ENCODE assay signal across 9 cellular contexts in genomic region chr2:232549655-232550350, GRCh38. TPM values are rescaled to one million over a fixed set of nuclear protein-coding genes. Genes with fewer than 3 reads are reported as not detected.
A peak's percentile ranks its signal among the peaks of the same experiment; 100 is the strongest.
DNase-seq lines count a peak whose midpoint lies in the region; ATAC-seq lines count a peak whose summit lies in the region.
"Had no signal": no experiment of that assay in that cellular context is flagged by ENCODE, and none has a peak within 500 bp of the region (broad histone marks: within the 10 kb centered on the region; RNA-seq: fewer than 3 reads in every experiment).

No MANE protein-coding gene starts in this region.

- peak; percentile 10 for DNase-seq in ELR (ENCODE audit: low read depth)
- peak; percentile 3 for DNase-seq in NCI-H460 (ENCODE audit: extremely low read depth, low read depth)
- no peak for DNase-seq in pons (ENCODE audit: low spot score)
- DNase-seq in NCI-H69 (lab: John Stamatoyannopoulos, UW) = no peak

- peak overlapping the region; percentile 87 for H2AFZ ChIP-seq in neuron (ENCODE audit: low read depth, low read length)

- H3K9ac ChIP-seq in duodenal mucosa (ENCODE audit: low read depth in 1 of 2, low read length in 2 of 2) = peak overlapping the region; percentile 90 to 94

- no peaks in the 10 kb centered on the region for H3K9me3 ChIP-seq in duodenal mucosa (ENCODE audit: control insufficient read depth in 1 of 2, low read length in 2 of 2)
- peaks cover 22% of the 10 kb centered on the region for H3K9me3 ChIP-seq in neuron (ENCODE audit: low read length)

- no peak for ATAC-seq in HG02610 (IDR thresholded peaks at IDR 0.05; ENCODE audit: unreplicated experiment)
- no peak for ATAC-seq in GM21737 (IDR thresholded peaks at IDR 0.05; ENCODE audit: unreplicated experiment)

- H3K36me3 ChIP-seq in duodenal mucosa (ENCODE audit: control insufficient read depth in 1 of 2, insufficient read depth in 2 of 2, low read length in 2 of 2) = peaks cover 5 to 17% of the 10 kb centered on the region in 2 donors
- peaks cover 37% of the 10 kb centered on the region for H3K36me3 ChIP-seq in neuron (ENCODE audit: insufficient read depth, low read length)

- H3K4me3 ChIP-seq in duodenal mucosa (ENCODE audit: low read depth in 1 of 2, low read length in 2 of 2) = peak overlapping the region; percentile 96 to 99
- H3K4me3 ChIP-seq in neuron (ENCODE audit: low read length) = peak overlapping the region; percentile 87

- peak overlapping the region; percentile 94 for H3K27ac ChIP-seq in duodenal mucosa (ENCODE audit: low read depth, low read length)

- H3K4me1 ChIP-seq in duodenal mucosa (ENCODE audit: control insufficient read depth in 1 of 2, insufficient read depth in 2 of 2, low read length in 2 of 2) (peaks cover 17 to 18% of the 10 kb centered on the region in 2 donors), neuron (ENCODE audit: insufficient read depth, low read length) (peaks cover 9% of the 10 kb centered on the region)

- H3K27me3 ChIP-seq in duodenal mucosa (ENCODE audit: control insufficient read depth in 1 of 2, insufficient read depth in 2 of 2, low read length in 2 of 2) (no peaks in the 10 kb centered on the region), neuron (ENCODE audit: insufficient read depth, low read length) (no peaks in the 10 kb centered on the region)

RNA-seq across cellular contexts. Expression of gene TIGD1, which starts 0.6 kb away (rescaled TPM):
- total RNA-seq in NCI-H460 (2014; rRNA removed; shearing (Covaris generic)) = 17.6 and 17.7 TPM in 2 replicates
- polyA plus RNA-seq in NCI-H460 (2014; cell fraction: nucleus; rRNA removed) = 21.8 and 29.7 TPM in 2 replicates

RNA-seq across cellular contexts. Expression of gene EIF4E2, which starts 0.7 kb away (rescaled TPM):
- total RNA-seq in NCI-H460 (2014; rRNA removed; shearing (Covaris generic)) = 59.7 and 67.1 TPM in 2 replicates
- polyA plus RNA-seq in NCI-H460 (2014; cell fraction: nucleus; rRNA removed) = 54.0 and 58.5 TPM in 2 replicates

RNA-seq across cellular contexts. Expression of gene CHRNG, which starts 10.3 kb away (rescaled TPM):
- not detected in 2 replicates for total RNA-seq in NCI-H460 (2014; rRNA removed; shearing (Covaris generic))
- not detected in 2 replicates for polyA plus RNA-seq in NCI-H460 (2014; cell fraction: nucleus; rRNA removed)
- total RNA-seq: T-helper 2 cell treated with Interferon-gamma antibody and Interleukin-4, amounts not matched to agents 100 ng/mL and 5 ng/mL, for 36 hours had no signal

RNA-seq across cellular contexts. Expression of gene CHRND, which starts 23.8 kb away (rescaled TPM):
- total RNA-seq in NCI-H460 (2014; rRNA removed; shearing (Covaris generic)) = 0.05 TPM in 1 of 2 replicates, not detected in the other
- polyA plus RNA-seq in NCI-H460 (2014; cell fraction: nucleus; rRNA removed) = not detected in 2 replicates
- total RNA-seq: T-helper 2 cell treated with Interferon-gamma antibody and Interleukin-4, amounts not matched to agents 100 ng/mL and 5 ng/mL, for 36 hours had no signal

RNA-seq across cellular contexts. Expression of gene PRSS56, which starts 29.6 kb away (rescaled TPM):
- total RNA-seq in NCI-H460 (2014; rRNA removed; shearing (Covaris generic)) = not detected in 2 replicates
- not detected in 2 replicates for polyA plus RNA-seq in NCI-H460 (2014; cell fraction: nucleus; rRNA removed)
- total RNA-seq: T-helper 2 cell treated with Interferon-gamma antibody and Interleukin-4, amounts not matched to agents 100 ng/mL and 5 ng/mL, for 36 hours had no signal

Comparison
In these comparisons a context has a peak if more than half of its experiments do, and no peak if none do; other contexts are left out.
1. DNase-seq: peak in ELR (single experiment) and NCI-H460 (single experiment); none in pons (single experiment) and NCI-H69 (single experiment).